In genomic region chr20:36091561-36092423, GRCh38 we compare ENCODE assay signal across 8 cellular contexts.
A peak's percentile ranks its signal among the peaks of the same experiment; 100 is the strongest.
DNase-seq lines count a peak whose midpoint lies in the region; ATAC-seq and TF ChIP-seq lines count a peak whose summit lies in the region.

No MANE protein-coding gene starts in this region.

- peak overlapping the region; percentile 80 for H3K4me2 ChIP-seq in OCI-LY7 (ENCODE audit: low read length)

- intact Hi-C loops in CD8-positive, alpha-beta T cell (cut with DNase I, micrococcal nuclease): loop anchor here in 1 of 2 experiments (2.0 kb wide), 1 partner anchor 41 kb away; no protein-coding TSS in a partner anchor
- intact Hi-C loops in OCI-LY7 (cut with micrococcal nuclease; ENCODE audit: unreplicated experiment): loop anchor here (10.0 kb wide), 1 partner anchor 327 kb away; no protein-coding TSS in a partner anchor

- no peaks in the 10 kb centered on the region for H3K9me3 Mint-ChIP-seq in CD8-positive, alpha-beta T cell
- H3K9me3 Mint-ChIP-seq in endothelial cell (ENCODE audit: unreplicated experiment): no peaks in the 10 kb centered on the region

- no peaks in the 10 kb centered on the region for H3K9me3 ChIP-seq in CD8-positive, alpha-beta T cell (ENCODE audit: low read length)
- H3K9me3 ChIP-seq in OCI-LY7 (ENCODE audit: low read length): no peaks in the 10 kb centered on the region
- no peaks in the 10 kb centered on the region for H3K9me3 ChIP-seq in neuron (ENCODE audit: low read length)

- CTCF ChIA-PET in CD8-positive, alpha-beta T cell (lab: Charles Lee): interaction anchor here (0.9 kb wide), 1 partner anchor 46 kb away, joined by 4 read pairs; no protein-coding TSS in a partner anchor
- CTCF ChIA-PET in OCI-LY7 (lab: Charles Lee; ENCODE audit: unreplicated experiment): no interaction called here

- no peaks in the 10 kb centered on the region for H4K20me1 ChIP-seq in OCI-LY7 (ENCODE audit: insufficient read depth, low read length)

- H3K27ac Mint-ChIP-seq in CD8-positive, alpha-beta T cell: no peak overlapping the region
- H3K27ac Mint-ChIP-seq in endothelial cell (ENCODE audit: unreplicated experiment): no peak overlapping the region

- H3K9me2 ChIP-seq in OCI-LY7 (ENCODE audit: insufficient read depth, low read length): no peaks in the 10 kb centered on the region

- DNase-seq in CD8-positive, alpha-beta T cell: no peak
- DNase-seq in OCI-LY7 (ENCODE audit: low spot score) (no peak), endothelial cell (ENCODE audit: low spot score) (no peak), DMS 273 (lab: John Stamatoyannopoulos, UW; ENCODE audit: unreplicated experiment) (no peak), NCI-H1436 treated with DMSO at 0.1 percent for 48 hours (lab: John Stamatoyannopoulos, UW) (no peak)
- DNase-seq in activated CD4-positive, alpha-beta T cell treated with anti-CD3 and anti-CD28 coated beads, Interleukin-2, amount 50 U/mL, for 4 hours: no peak

- H3K36me3 ChIP-seq in CD8-positive, alpha-beta T cell (ENCODE audit: insufficient read depth, low read length): no peaks in the 10 kb centered on the region
- H3K36me3 ChIP-seq in OCI-LY7 (ENCODE audit: insufficient read depth, low read length) (no peaks in the 10 kb centered on the region), neuron (ENCODE audit: insufficient read depth, low read length) (no peaks in the 10 kb centered on the region)

- no peak for TF ChIP-seq CTCF in CD8-positive, alpha-beta T cell (IDR thresholded peaks at IDR 0.05)
- TF ChIP-seq CTCF in OCI-LY7 (conservative IDR thresholded peaks at IDR 0.05; ENCODE audit: low read length): no peak
- no peak for TF ChIP-seq CTCF in endothelial cell (IDR thresholded peaks at IDR 0.05; ENCODE audit: unreplicated experiment)

- peaks cover 15% of the 10 kb centered on the region for H3K4me1 Mint-ChIP-seq in CD8-positive, alpha-beta T cell (ENCODE audit: low read depth)
- peaks cover 23% of the 10 kb centered on the region for H3K4me1 Mint-ChIP-seq in endothelial cell (ENCODE audit: unreplicated experiment)

- H3K27me3 ChIP-seq in CD8-positive, alpha-beta T cell (ENCODE audit: insufficient read depth, low read length): peaks cover 8% of the 10 kb centered on the region
- H3K27me3 ChIP-seq in neuron (ENCODE audit: insufficient read depth, low read length): no peaks in the 10 kb centered on the region

- no peaks in the 10 kb centered on the region for H3K79me2 ChIP-seq in OCI-LY7 (ENCODE audit: insufficient read depth, low read depth, low read length)

- POLR2A ChIA-PET in CD8-positive, alpha-beta T cell (lab: Charles Lee): no interaction called here
- POLR2A ChIA-PET in OCI-LY7 (lab: Charles Lee): interaction anchor here (0.6 kb wide), 1 partner anchor 124 kb away, joined by 3 read pairs; no protein-coding TSS in a partner anchor

- peaks cover 40% of the 10 kb centered on the region for H3K27me3 Mint-ChIP-seq in CD8-positive, alpha-beta T cell (ENCODE audit: low read depth)
- peaks cover 12% of the 10 kb centered on the region for H3K27me3 Mint-ChIP-seq in endothelial cell (ENCODE audit: unreplicated experiment)

- peak overlapping the region; percentile 70 for H3K4me3 Mint-ChIP-seq in CD8-positive, alpha-beta T cell
- H3K4me3 Mint-ChIP-seq in endothelial cell (ENCODE audit: unreplicated experiment): peak overlapping the region; percentile 71

- no peaks in the 10 kb centered on the region for H3K36me3 Mint-ChIP-seq in CD8-positive, alpha-beta T cell
- H3K36me3 Mint-ChIP-seq in endothelial cell (ENCODE audit: low read depth, unreplicated experiment): peaks cover 7% of the 10 kb centered on the region

- BruUV-seq in OCI-LY7 (replicated peaks; lab: Mats Ljungman, UMichigan): no TSS peak

- H3K4me3 ChIP-seq in CD8-positive, alpha-beta T cell (ENCODE audit: low read depth, low read length): no peak overlapping the region
- H3K4me3 ChIP-seq in OCI-LY7 (ENCODE audit: low read depth, low read length, poor library complexity, severe bottlenecking) (peak overlapping the region; percentile 62), neuron (ENCODE audit: low read length) (peak overlapping the region; percentile 59)

- H3K27ac ChIP-seq in CD8-positive, alpha-beta T cell (ENCODE audit: low read depth, low read length): no peak overlapping the region
- no peak overlapping the region for H3K27ac ChIP-seq in OCI-LY7 (ENCODE audit: low read depth, low read length, poor library complexity, severe bottlenecking)

- no peak for ATAC-seq in CD8-positive, alpha-beta T cell
- ATAC-seq in HG03521 (IDR thresholded peaks at IDR 0.05; ENCODE audit: unreplicated experiment): no peak

- H3K4me1 ChIP-seq in CD8-positive, alpha-beta T cell (ENCODE audit: insufficient read depth, low read length): peaks cover 9% of the 10 kb centered on the region
- H3K4me1 ChIP-seq in OCI-LY7 (ENCODE audit: insufficient read depth, low read length, poor library complexity, severe bottlenecking): peaks cover 32% of the 10 kb centered on the region
- H3K4me1 ChIP-seq in neuron (ENCODE audit: insufficient read depth, low read length): peaks cover 24% of the 10 kb centered on the region

- no peak overlapping the region for H2AFZ ChIP-seq in OCI-LY7 (ENCODE audit: low read length)
- H2AFZ ChIP-seq in neuron (ENCODE audit: low read depth, low read length): peak overlapping the region; percentile 8
